In genomic region chr20:52569201-52569600, GRCh38 we compare ENCODE assay signal across 24 cellular contexts.
DNase-seq lines count a peak whose midpoint lies in the region; ATAC-seq, FAIRE-seq and TF ChIP-seq lines count a peak whose summit lies in the region.
"Had no signal": no experiment of that assay in that cellular context is flagged by ENCODE, and none has a peak within 500 bp of the region (broad histone marks: within the 10 kb centered on the region; RNA-seq: fewer than 3 reads in every experiment).

No MANE protein-coding gene starts in this region.

- H3K27ac ChIP-seq in GM23338 (ENCODE audit: low read depth) = no peak overlapping the region
- H3K27ac ChIP-seq in foreskin keratinocyte = no peak overlapping the region
- H3K27ac ChIP-seq in transverse colon = no peak overlapping the region
- H3K27ac ChIP-seq in psoas muscle = no peak overlapping the region

- H3K79me2 ChIP-seq in GM23338 (replicated peaks; ENCODE audit: insufficient read depth) = no peaks in the 10 kb centered on the region

- H3K9me3 ChIP-seq in transverse colon = no peaks in the 10 kb centered on the region
- H3K9me3 ChIP-seq in psoas muscle = no peaks in the 10 kb centered on the region
- H3K9me3 ChIP-seq: MG63 had no signal

- no peaks in the 10 kb centered on the region for H3F3A ChIP-seq in GM23338 (replicated peaks; ENCODE audit: low read depth)

- H3K36me3 Mint-ChIP-seq in GM23338 (ENCODE audit: low read depth) = peaks cover 2% of the 10 kb centered on the region; the same call in 1 of the 3 replicates
- H3K36me3 Mint-ChIP-seq: CD8-positive, alpha-beta T cell; IgD-negative memory B cell had no signal

- intact Hi-C loops in transverse colon (cut with DNase I; ENCODE audit: low total_unique reads) (no loop called here), psoas muscle (cut with DNase I) (no loop called here)

- 79 to 100% methylated on average over 3 of the region's 3 CpGs for WGBS in transverse colon (ENCODE audit: low coverage in 1 of 2), 2 donors
- WGBS in psoas muscle, 3 donors = 96 to 97% (median 97%) methylated on average over 3 of the region's 3 CpGs

- H4K20me1 ChIP-seq in GM23338 (replicated peaks; ENCODE audit: insufficient read depth) = no peaks in the 10 kb centered on the region

- 0 out of 2 replicates have a peak, but pooled peaks cover 2% of the 10 kb centered on the region for H3K9me2 ChIP-seq in GM23338 (ENCODE audit: insufficient read depth)

- TF ChIP-seq EP300 in transverse colon (IDR thresholded peaks at IDR 0.05; ENCODE audit: low read depth) = no peak

- H3K9me3 Mint-ChIP-seq in GM23338 = no peaks in the 10 kb centered on the region
- H3K9me3 Mint-ChIP-seq: CD8-positive, alpha-beta T cell had no signal

- no peak for TF ChIP-seq CTCF in GM23338 (conservative IDR thresholded peaks at IDR 0.05; ENCODE audit: low read depth in 2 of 2)
- TF ChIP-seq CTCF in foreskin keratinocyte (conservative IDR thresholded peaks at IDR 0.05) = no peak
- no peak for TF ChIP-seq CTCF in transverse colon (IDR thresholded peaks at IDR 0.05)
- TF ChIP-seq CTCF in psoas muscle (IDR thresholded peaks at IDR 0.05) = no peak

- peaks cover 2% of the 10 kb centered on the region for H3K27me3 Mint-ChIP-seq in GM23338 (ENCODE audit: insufficient read depth, low read depth, poor library complexity)

- DNase-seq in GM23338 (ENCODE audit: low spot score) (no peak), M059J (ENCODE audit: low read depth) (peak; percentile 76), foreskin keratinocyte (no peak), GM12891 (ENCODE audit: insufficient read length, low spot score) (no peak), transverse colon (no peak), NCI-H1436 (lab: John Stamatoyannopoulos, UW) (no peak), psoas muscle (no peak)
- DNase-seq: AML-193; C1 segment of cervical spinal cord; Calu3; CD8-positive, alpha-beta T cell; DMS153; GDM1; H9; MG63; NCI-H1417; NCI-H187; NCI-H2107; NCI-H446 treated with DMSO at 0.1 percent for 48 hours; NCI-H526 treated with DMSO at 0.1 percent for 48 hours; OCI-M1; SHP77; SW 1271 had no signal

- in situ Hi-C loops in transverse colon (cut with MboI; ENCODE audit: low pct_ligation_motif_present in 1 of 4, low pct_unique_long_range_greater_than_20kb in 1 of 4, low sequenced_read_pairs in 3 of 4) = loop anchor here in 1 of 4 donors (25.0 kb wide), 1 partner anchor 93 kb away; no protein-coding TSS in a partner anchor

- no peak overlapping the region for H3K4me3 ChIP-seq in GM23338
- no peak overlapping the region for H3K4me3 ChIP-seq in transverse colon
- no peak overlapping the region for H3K4me3 ChIP-seq in psoas muscle
- H3K4me3 ChIP-seq: MG63 had no signal

- ATAC-seq in GM23338 (no peak), foreskin keratinocyte (peak; percentile 30), psoas muscle (no peak)
- ATAC-seq: CD8-positive, alpha-beta T cell had no signal

- H3K36me3 ChIP-seq in GM23338 (ENCODE audit: insufficient read depth) (no peaks in the 10 kb centered on the region), transverse colon (no peaks in the 10 kb centered on the region), psoas muscle (ENCODE audit: insufficient read depth in 1 of 2, low read depth in 1 of 2) (no peaks in the 10 kb centered on the region)
- H3K36me3 ChIP-seq: MG63 had no signal

- H3K4me3 Mint-ChIP-seq in GM23338 = no peak overlapping the region
- H3K4me3 Mint-ChIP-seq: CD8-positive, alpha-beta T cell; H9; IgD-negative memory B cell had no signal

- H3K27ac Mint-ChIP-seq in GM23338 = peak overlapping the region; percentile 76; the same call in 1 of the 2 replicates
- H3K27ac Mint-ChIP-seq: CD8-positive, alpha-beta T cell; IgD-negative memory B cell had no signal

- FAIRE-seq in GM12891 (lab: Jason Lieb, UNC) = no peak

- no peaks in the 10 kb centered on the region for H3K27me3 ChIP-seq in GM23338 (ENCODE audit: insufficient read depth)
- H3K27me3 ChIP-seq in foreskin keratinocyte = no peaks in the 10 kb centered on the region
- H3K27me3 ChIP-seq in transverse colon = no peaks in the 10 kb centered on the region
- no peaks in the 10 kb centered on the region for H3K27me3 ChIP-seq in psoas muscle (ENCODE audit: insufficient read depth in 3 of 3, low read length in 2 of 3)
- H3K27me3 ChIP-seq: MG63 had no signal

- no peak overlapping the region for H3K4me2 ChIP-seq in GM23338

- H3K4me1 ChIP-seq in GM23338 (ENCODE audit: insufficient read depth) = no peaks in the 10 kb centered on the region
- H3K4me1 ChIP-seq in foreskin keratinocyte = no peaks in the 10 kb centered on the region
- no peaks in the 10 kb centered on the region for H3K4me1 ChIP-seq in transverse colon
- no peaks in the 10 kb centered on the region for H3K4me1 ChIP-seq in psoas muscle

- TF ChIP-seq POLR2A in GM12891 (IDR thresholded peaks at IDR 0.05; ENCODE audit: low read depth, low read length) (no peak), transverse colon (IDR thresholded peaks at IDR 0.05) (no peak)

- H2AFZ ChIP-seq in GM23338 = no peak overlapping the region

- 0 out of 3 replicates have a peak, but pooled peaks cover 3% of the 10 kb centered on the region for H3K4me1 Mint-ChIP-seq in GM23338
- H3K4me1 Mint-ChIP-seq: IgD-negative memory B cell had no signal

TF ChIP-seq in GM23338, 12 proteins besides CTCF, POLR2A, EP300 and RAD21 (continues in another document):
- TF ChIP-seq ZNF331 (CRISPR knock-in tag; IDR thresholded peaks at IDR 0.05; ENCODE audit: low read depth) (no peak), ZNF114 (CRISPR knock-in tag; IDR thresholded peaks at IDR 0.05) (no peak), EZH2phosphoT487 (IDR thresholded peaks at IDR 0.05; ENCODE audit: unreplicated experiment) (no peak), JUNB (IDR thresholded peaks at IDR 0.05; ENCODE audit: unreplicated experiment) (no peak), EZH2 (IDR thresholded peaks at IDR 0.05; ENCODE audit: low read depth, unreplicated experiment) (no peak), STAT1 (IDR thresholded peaks at IDR 0.05; ENCODE audit: unreplicated experiment) (no peak), CREB1 (CRISPR knock-in tag; IDR thresholded peaks at IDR 0.05; ENCODE audit: low read depth) (no peak), POLR2AphosphoS5 (IDR thresholded peaks at IDR 0.05; ENCODE audit: low read depth) (no peak)
- TF ChIP-seq, protein P1, sequence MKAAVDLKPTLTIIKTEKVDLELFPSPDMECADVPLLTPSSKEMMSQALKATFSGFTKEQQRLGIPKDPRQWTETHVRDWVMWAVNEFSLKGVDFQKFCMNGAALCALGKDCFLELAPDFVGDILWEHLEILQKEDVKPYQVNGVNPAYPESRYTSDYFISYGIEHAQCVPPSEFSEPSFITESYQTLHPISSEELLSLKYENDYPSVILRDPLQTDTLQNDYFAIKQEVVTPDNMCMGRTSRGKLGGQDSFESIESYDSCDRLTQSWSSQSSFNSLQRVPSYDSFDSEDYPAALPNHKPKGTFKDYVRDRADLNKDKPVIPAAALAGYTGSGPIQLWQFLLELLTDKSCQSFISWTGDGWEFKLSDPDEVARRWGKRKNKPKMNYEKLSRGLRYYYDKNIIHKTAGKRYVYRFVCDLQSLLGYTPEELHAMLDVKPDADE (IDR thresholded peaks at IDR 0.05) = no peak

TF ChIP-seq in GM12891, 5 proteins besides CTCF, POLR2A, EP300 and RAD21:
- TF ChIP-seq POU2F2 (IDR thresholded peaks at IDR 0.05; ENCODE audit: low read depth, low read length) = no peak
- TF ChIP-seq TAF1 (IDR thresholded peaks at IDR 0.05; ENCODE audit: low read depth, low read length) = no peak
- no peak for TF ChIP-seq PAX5 (IDR thresholded peaks at IDR 0.05; ENCODE audit: insufficient read depth, low read length, severe bottlenecking)
- no peak for TF ChIP-seq SPI1 (IDR thresholded peaks at IDR 0.05; ENCODE audit: low read depth, low read length)
- TF ChIP-seq POLR2AphosphoS5 (IDR thresholded peaks at IDR 0.05; ENCODE audit: low read depth, low read length) = no peak
